Comparison of ENCODE assay signal across 28 cellular contexts in genomic region chr11:76661835-76662434, GRCh38. TPM values are rescaled to one million over a fixed set of nuclear protein-coding genes. Genes with fewer than 3 reads are reported as not detected.
DNase-seq lines count a peak whose midpoint lies in the region; ATAC-seq and TF ChIP-seq lines count a peak whose summit lies in the region.
"Had no signal": no experiment of that assay in that cellular context is flagged by ENCODE, and none has a peak within 500 bp of the region (broad histone marks: within the 10 kb centered on the region; RNA-seq: fewer than 3 reads in every experiment).

No MANE protein-coding gene starts in this region.

- peaks cover 13 to 84% (median 53%) of the 10 kb centered on the region in 9 donors for H3K4me1 ChIP-seq in heart right ventricle
- H3K4me1 ChIP-seq in mesenchymal stem cell (ENCODE audit: control insufficient read depth, insufficient read depth, low read depth, low read length): peaks cover 17% of the 10 kb centered on the region
- peaks cover 23% of the 10 kb centered on the region for H3K4me1 ChIP-seq in suprapubic skin
- H3K4me1 ChIP-seq: uterus had no signal

- H3K9me3 ChIP-seq in heart right ventricle (no peaks in the 10 kb centered on the region), mesenchymal stem cell (ENCODE audit: control insufficient read depth, low read length) (no peaks in the 10 kb centered on the region), suprapubic skin (no peaks in the 10 kb centered on the region)
- H3K9me3 ChIP-seq: uterus had no signal

- H2BK5ac ChIP-seq in mesenchymal stem cell (ENCODE audit: low read depth, low read length, poor library complexity, severe bottlenecking): no peak overlapping the region

- no peak overlapping the region for H2BK120ac ChIP-seq in mesenchymal stem cell (ENCODE audit: low read depth, low read length)

- no peak for TF ChIP-seq EP300 in suprapubic skin (IDR thresholded peaks at IDR 0.05)

- H3K4me3 ChIP-seq in heart right ventricle: no peak overlapping the region
- H3K4me3 ChIP-seq in mesenchymal stem cell (ENCODE audit: insufficient read depth in 1 of 2, low read depth in 1 of 2, low read length in 2 of 2): no peak overlapping the region
- H3K4me3 ChIP-seq in suprapubic skin: no peak overlapping the region
- H3K4me3 ChIP-seq: uterus had no signal

- H2BK12ac ChIP-seq in mesenchymal stem cell (ENCODE audit: low read length in 2 of 2): no peak overlapping the region

- no peak overlapping the region for H2BK15ac ChIP-seq in mesenchymal stem cell (ENCODE audit: low read depth, poor library complexity, severe bottlenecking)

- DNase-seq in Right ventricle myocardium superior (peak; percentile 24), heart right ventricle (no peak), astrocyte of the hippocampus (ENCODE audit: low read depth, low spot score) (peak; percentile 50), mesenchymal stem cell (no peak), suprapubic skin (ENCODE audit: low spot score in 2 of 2) (peak; percentile 22 to 45), NCI-H2171 (lab: John Stamatoyannopoulos, UW) (no peak)
- DNase-seq: activated CD4-positive, alpha-beta T cell treated with anti-CD3 and anti-CD28 coated beads, Interleukin-2, amount 50 U/mL, for 48 hours; activated gamma-delta T cell treated with Interleukin-2 at 50 U/mL for 16 hours; activated T-cell treated with anti-CD3 and anti-CD28 coated beads for 4 hours; amniotic stem cell; DMS 273 treated with DMSO at 0.1 percent for 48 hours; effector CD4-positive, alpha-beta T cell; GOT3; KG1; left colon; midbrain; MV-4-11; NCI-H187; NCI-H345; stimulated activated CD8-positive, alpha-beta memory T cell treated with anti-CD3 and anti-CD28 coated beads, Interleukin-4, amount 100 ng/mL, for 48 hours; substantia nigra; uterus had no signal

- H3K27me3 ChIP-seq in heart right ventricle: no peaks in the 10 kb centered on the region
- H3K27me3 ChIP-seq in mesenchymal stem cell (ENCODE audit: control insufficient read depth in 1 of 2, insufficient read depth in 1 of 2, low read length in 2 of 2): peaks cover 0 to 3% of the 10 kb centered on the region in 2 experiments
- no peaks in the 10 kb centered on the region for H3K27me3 ChIP-seq in suprapubic skin
- H3K27me3 ChIP-seq: uterus had no signal

- peaks cover 0 to 86% (median 7%) of the 10 kb centered on the region in 9 donors for H3K36me3 ChIP-seq in heart right ventricle
- H3K36me3 ChIP-seq in mesenchymal stem cell (ENCODE audit: control insufficient read depth in 1 of 2, insufficient read depth in 2 of 2, low read depth in 1 of 2, low read length in 2 of 2): peaks cover 67 to 96% of the 10 kb centered on the region in 2 experiments
- H3K36me3 ChIP-seq in suprapubic skin: peaks cover 37% of the 10 kb centered on the region
- H3K36me3 ChIP-seq: uterus had no signal

- H2AFZ ChIP-seq in mesenchymal stem cell (ENCODE audit: low read depth, low read length): no peak overlapping the region

- no peak overlapping the region for H3K4ac ChIP-seq in mesenchymal stem cell (ENCODE audit: low read depth in 1 of 2, low read length in 2 of 2)

- no peak overlapping the region for H4K8ac ChIP-seq in mesenchymal stem cell (ENCODE audit: low read length)

- H4K91ac ChIP-seq in mesenchymal stem cell (ENCODE audit: low read length): no peak overlapping the region

- intact Hi-C loops in Right ventricle myocardium superior (cut with DNase I): no loop called here
- intact Hi-C loops in heart right ventricle (cut with DNase I): no loop called here

- TF ChIP-seq POLR2A in suprapubic skin (IDR thresholded peaks at IDR 0.05): no peak

- H3K18ac ChIP-seq in mesenchymal stem cell (ENCODE audit: low read depth in 1 of 2, low read length in 2 of 2): no peak overlapping the region

- H3K27ac ChIP-seq in heart right ventricle: peak overlapping the region in 3 of 10 donors; percentile 15 to 29 (median 20)
- no peak overlapping the region for H3K27ac ChIP-seq in mesenchymal stem cell (ENCODE audit: low read length, poor library complexity, severe bottlenecking)
- no peak overlapping the region for H3K27ac ChIP-seq in suprapubic skin
- H3K27ac ChIP-seq: uterus had no signal

- TF ChIP-seq CTCF in heart right ventricle (IDR thresholded peaks at IDR 0.05) (no peak), suprapubic skin (IDR thresholded peaks at IDR 0.05) (no peak)

- WGBS in heart right ventricle, 2 donors: 77 to 85% methylated on average over 6 of the region's 6 CpGs
- 88% methylated on average over 6 of the region's 6 CpGs for WGBS in mesenchymal stem cell
- 89% methylated on average over 6 of the region's 6 CpGs for whole genome bisulfite sequencing in suprapubic skin

- no peak for ATAC-seq in Right ventricle myocardium superior (ENCODE audit: poor library complexity)
- no peak for ATAC-seq in heart right ventricle
- no peak for ATAC-seq in GM19463 (IDR thresholded peaks at IDR 0.05; ENCODE audit: unreplicated experiment)
- no peak for ATAC-seq in GM18909 (IDR thresholded peaks at IDR 0.05; ENCODE audit: poor library complexity, unreplicated experiment)
- ATAC-seq: left colon, Panc1, T-helper 17 cell had no signal

- no peaks in the 10 kb centered on the region for H3K79me1 ChIP-seq in mesenchymal stem cell (replicated peaks; ENCODE audit: low read length, poor library complexity, severe bottlenecking)

- H3K4me2 ChIP-seq in mesenchymal stem cell (ENCODE audit: low read length, poor library complexity, severe bottlenecking): no peak overlapping the region

- H3K14ac ChIP-seq in mesenchymal stem cell (ENCODE audit: low read length in 2 of 2): no peak overlapping the region

- no peak overlapping the region for H3K23ac ChIP-seq in mesenchymal stem cell (ENCODE audit: low read length in 2 of 2)

- H3K9ac ChIP-seq in mesenchymal stem cell (ENCODE audit: low read length): peak overlapping the region; percentile 52

- H2AK5ac ChIP-seq in mesenchymal stem cell (ENCODE audit: low read length, severe bottlenecking): no peak overlapping the region

RNA-seq across cellular contexts. Expression of gene LRRC32, which starts 8.6 kb away (rescaled TPM):
- total RNA-seq in Right ventricle myocardium superior (30.3 TPM), heart right ventricle (10 to 100 TPM; 16.7 to 61.3 (median 31.5) TPM), suprapubic skin (10 to 100 TPM; 10.4 to 23.2 (median 17.5) TPM)
- polyA plus RNA-seq in heart right ventricle: 100 to 1,000 TPM in 1 of 2 donors, 10 to 100 TPM in 1; 62.4 to 215 TPM
- 35.9 TPM for polyA plus RNA-seq in mesenchymal stem cell (2013, experiment 1 of 2)
- polyA plus RNA-seq in mesenchymal stem cell (2013, experiment 2 of 2): 36.0 TPM
- total RNA-seq: A673, G401 had no signal

Comparison
In these comparisons a context has a peak if more than half of its experiments do, and no peak if none do; other contexts are left out.
1. DNase-seq: peak in Right ventricle myocardium superior (single experiment), astrocyte of the hippocampus (single experiment) and suprapubic skin (2 of 2); none in heart right ventricle (0 of 2), mesenchymal stem cell (single experiment) and NCI-H2171 (single experiment).